ENCODE assay signal across 15 cellular contexts in genomic region chr20:31700747-31701146, GRCh38. TPM values are rescaled to one million over a fixed set of nuclear protein-coding genes. Genes with fewer than 3 reads are reported as not detected.
DNase-seq lines count a peak whose midpoint lies in the region; ATAC-seq and TF ChIP-seq lines count a peak whose summit lies in the region.
"Had no signal": no experiment of that assay in that cellular context is flagged by ENCODE, and none has a peak within 500 bp of the region (broad histone marks: within the 10 kb centered on the region; RNA-seq: fewer than 3 reads in every experiment).

No MANE protein-coding gene starts in this region.

- H3K27me3 Mint-ChIP-seq in T-helper 1 cell treated with Interleukin-12 subunit alpha and Interleukin-12 subunit beta and Interleukin-4 antibody, amounts not matched to agents 30 μg/mL and 1 μg/mL, for 36 hours (ENCODE audit: low read depth), result no peaks in the 10 kb centered on the region
- H3K27me3 Mint-ChIP-seq in activated naive CD8-positive, alpha-beta T cell treated with anti-CD3 and anti-CD28 coated beads for 36 hours, result no peaks in the 10 kb centered on the region
- H3K27me3 Mint-ChIP-seq: naive thymus-derived CD8-positive, alpha-beta T cell had no signal

- peaks cover under 1% of the 10 kb centered on the region for H3K36me3 ChIP-seq in suprapubic skin

- TF ChIP-seq CTCF in suprapubic skin (IDR thresholded peaks at IDR 0.05) (no peak), omental fat pad (IDR thresholded peaks at IDR 0.05) (no peak)

- peak overlapping the region; percentile 23 for H3K4me3 Mint-ChIP-seq in T-helper 1 cell treated with Interleukin-12 subunit alpha and Interleukin-12 subunit beta and Interleukin-4 antibody, amounts not matched to agents 30 μg/mL and 1 μg/mL, for 36 hours
- no peak overlapping the region for H3K4me3 Mint-ChIP-seq in activated naive CD8-positive, alpha-beta T cell treated with anti-CD3 and anti-CD28 coated beads for 36 hours

- TF ChIP-seq POLR2A in suprapubic skin (IDR thresholded peaks at IDR 0.05), result no peak

- ATAC-seq in omental fat pad (ENCODE audit: low FRiP score), result no peak
- ATAC-seq: naive thymus-derived CD8-positive, alpha-beta T cell had no signal

- H3K27me3 ChIP-seq in layer of hippocampus (ENCODE audit: control insufficient read depth, insufficient read depth, low read length), result no peaks in the 10 kb centered on the region
- H3K27me3 ChIP-seq in suprapubic skin, result no peaks in the 10 kb centered on the region

- H3K4me3 ChIP-seq in suprapubic skin, result no peak overlapping the region
- H3K4me3 ChIP-seq: SK-N-MC had no signal

- peak overlapping the region; percentile 12 for H3K27ac ChIP-seq in layer of hippocampus (ENCODE audit: low read depth, low read length)
- H3K27ac ChIP-seq in suprapubic skin, result peak overlapping the region; percentile 86
- H3K27ac ChIP-seq: 22Rv1, SK-N-MC had no signal

- peaks cover 60% of the 10 kb centered on the region for H3K4me1 ChIP-seq in suprapubic skin

- peaks cover 54% of the 10 kb centered on the region for H3K4me1 Mint-ChIP-seq in T-helper 1 cell treated with Interleukin-12 subunit alpha and Interleukin-12 subunit beta and Interleukin-4 antibody, amounts not matched to agents 30 μg/mL and 1 μg/mL, for 36 hours (ENCODE audit: low read depth)
- H3K4me1 Mint-ChIP-seq in activated naive CD8-positive, alpha-beta T cell treated with anti-CD3 and anti-CD28 coated beads for 36 hours, result peaks cover 54% of the 10 kb centered on the region

- H3K36me3 Mint-ChIP-seq in T-helper 1 cell treated with Interleukin-12 subunit alpha and Interleukin-12 subunit beta and Interleukin-4 antibody, amounts not matched to agents 30 μg/mL and 1 μg/mL, for 36 hours (ENCODE audit: low read depth), result peaks cover 53% of the 10 kb centered on the region
- peaks cover 77% of the 10 kb centered on the region for H3K36me3 Mint-ChIP-seq in activated naive CD8-positive, alpha-beta T cell treated with anti-CD3 and anti-CD28 coated beads for 36 hours

- WGBS in suprapubic skin, result 81% methylated on average over 5 of the region's 5 CpGs

- peak overlapping the region; percentile 94 for H3K27ac Mint-ChIP-seq in T-helper 1 cell treated with Interleukin-12 subunit alpha and Interleukin-12 subunit beta and Interleukin-4 antibody, amounts not matched to agents 30 μg/mL and 1 μg/mL, for 36 hours
- peak overlapping the region; percentile 56 for H3K27ac Mint-ChIP-seq in activated naive CD8-positive, alpha-beta T cell treated with anti-CD3 and anti-CD28 coated beads for 36 hours

- H3K9me3 ChIP-seq in suprapubic skin, result no peaks in the 10 kb centered on the region

- H3K9me3 Mint-ChIP-seq in T-helper 1 cell treated with Interleukin-12 subunit alpha and Interleukin-12 subunit beta and Interleukin-4 antibody, amounts not matched to agents 30 μg/mL and 1 μg/mL, for 36 hours, result no peaks in the 10 kb centered on the region
- peaks cover 2% of the 10 kb centered on the region for H3K9me3 Mint-ChIP-seq in activated naive CD8-positive, alpha-beta T cell treated with anti-CD3 and anti-CD28 coated beads for 36 hours
- H3K9me3 Mint-ChIP-seq: naive thymus-derived CD8-positive, alpha-beta T cell had no signal

- no peak for TF ChIP-seq EP300 in suprapubic skin (IDR thresholded peaks at IDR 0.05)

- DNase-seq in T-helper 1 cell (no peak), suprapubic skin (ENCODE audit: low spot score in 2 of 2) (no peak), omental fat pad (ENCODE audit: low spot score) (no peak), epidermal melanocyte (ENCODE audit: insufficient read length, low spot score) (no peak)
- DNase-seq in activated naive CD8-positive, alpha-beta T cell treated with anti-CD3 and anti-CD28 coated beads for 36 hours, result no peak
- no peak for DNase-seq in stimulated activated CD4-positive, alpha-beta T cell treated with anti-CD3 and anti-CD28 coated beads, Interleukin-4, amount 100 ng/mL, for 24 hours
- DNase-seq: hippocampal formation; Karpas-422; naive thymus-derived CD8-positive, alpha-beta T cell; NCI-H510A treated with DMSO at 0.1 percent for 48 hours; stimulated activated CD4-positive, alpha-beta T cell treated with anti-CD3 and anti-CD28 coated beads, Interleukin-4, amount 100 ng/mL, for 1 hour had no signal

RNA-seq across cellular contexts. Expression of gene BCL2L1, which starts 21.9 kb away (rescaled TPM):
- total RNA-seq in activated naive CD8-positive, alpha-beta T cell treated with anti-CD3 and anti-CD28 coated beads for 36 hours, result 100 to 1,000 TPM; 196 to 206 TPM
- 100 to 1,000 TPM; 104 to 120 (median 107) TPM for total RNA-seq in suprapubic skin
- 100 to 1,000 TPM in 2 of 4 donors, 10 to 100 TPM in 2; 65.0 to 140 (median 112) TPM for total RNA-seq in omental fat pad

RNA-seq across cellular contexts. Expression of gene TPX2, which starts 38.3 kb away (rescaled TPM):
- total RNA-seq in activated naive CD8-positive, alpha-beta T cell treated with anti-CD3 and anti-CD28 coated beads for 36 hours, result 100 to 1,000 TPM; 111 TPM
- 10 to 100 TPM in 2 of 4 donors, 1 to 10 TPM in 2; 4.4 to 11.2 (median 9.7) TPM for total RNA-seq in suprapubic skin
- total RNA-seq in omental fat pad, result 1 to 10 TPM in 2 of 4 donors, under 1 TPM in 2; 0.82 to 4.8 (median 0.97) TPM

Comparison
In these comparisons a context has a peak if more than half of its experiments do, and no peak if none do; other contexts are left out.
1. RNA of gene TPX2, which starts 38.3 kb away (total RNA-seq): 111 TPM in activated naive CD8-positive, alpha-beta T cell treated with anti-CD3 and anti-CD28 coated beads for 36 hours; 4.4 to 11.2 TPM in suprapubic skin and 0.82 to 4.8 TPM in omental fat pad; every median in the first group is over 4 times any median in the second.